ENCODE assay signal across 8 cellular contexts in the genomic region with DNA sequence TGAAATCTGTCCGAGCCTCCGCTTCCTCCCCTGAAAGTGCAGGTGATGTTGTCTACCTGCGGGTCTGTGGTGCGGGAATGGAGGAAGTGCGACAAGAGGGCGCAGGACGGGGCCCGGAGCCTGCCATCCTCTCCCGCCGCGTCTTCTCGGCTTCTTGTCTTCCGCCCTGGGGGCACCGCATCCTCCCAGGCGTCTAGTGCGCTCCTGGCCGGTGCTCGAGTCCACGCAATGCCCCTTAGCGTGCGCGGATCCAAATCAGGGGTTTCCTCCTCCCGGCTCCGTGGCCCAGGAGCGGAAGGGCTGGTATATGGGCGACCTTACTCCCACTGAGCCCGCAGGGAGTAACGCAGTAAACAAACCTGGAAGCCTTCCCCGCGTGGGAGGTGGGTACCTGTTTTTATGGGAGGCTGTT. TPM values are rescaled to one million over a fixed set of nuclear protein-coding genes. Genes with fewer than 3 reads are reported as not detected.
DNase-seq lines count a peak whose midpoint lies in the region; ATAC-seq, FAIRE-seq and TF ChIP-seq lines count a peak whose summit lies in the region.

No MANE protein-coding gene starts in this region.

- H3K4me3 ChIP-seq in HUES64 (ENCODE audit: low read length), result peak overlapping the region; percentile 89

- POLR2A ChIA-PET in activated CD8-positive, alpha-beta T cell treated with anti-CD3 and anti-CD28 coated beads, Interleukin-2, amount 10 ng/mL, durations not matched to agents 7 days and 5 days (lab: Charles Lee), result no interaction called here

- peaks cover 10% of the 10 kb centered on the region for H3K4me1 ChIP-seq in HUES64 (ENCODE audit: insufficient read depth, low read length)

- H3K9me3 Mint-ChIP-seq in activated CD8-positive, alpha-beta T cell treated with anti-CD3 and anti-CD28 coated beads, Interleukin-2, amount 10 ng/mL, durations not matched to agents 7 days and 5 days (ENCODE audit: insufficient read depth), result no peaks in the 10 kb centered on the region
- H3K9me3 Mint-ChIP-seq in neural crest cell, result peaks cover 4% of the 10 kb centered on the region

- peak; percentile 20 for DNase-seq in activated T-cell treated with anti-CD3 and anti-CD28 coated beads for 1 hour (ENCODE audit: low read depth)
- DNase-seq in activated T-cell treated with anti-CD3 and anti-CD28 coated beads, Interleukin-2, amount 50 U/mL, for 1 hour, result no peak
- peak; percentile 59 for DNase-seq in activated CD8-positive, alpha-beta T cell treated with anti-CD3 and anti-CD28 coated beads, Interleukin-2, amount 10 ng/mL, durations not matched to agents 7 days and 5 days
- DNase-seq in neural crest cell (ENCODE audit: low read depth, low spot score), result no peak
- DNase-seq in urothelium cell line (ENCODE audit: low spot score), result peak; percentile 43
- DNase-seq in NCI-H2029 (lab: John Stamatoyannopoulos, UW), result no peak

- H3K36me3 Mint-ChIP-seq in activated CD8-positive, alpha-beta T cell treated with anti-CD3 and anti-CD28 coated beads, Interleukin-2, amount 10 ng/mL, durations not matched to agents 7 days and 5 days (ENCODE audit: low read depth), result peaks cover 30% of the 10 kb centered on the region
- H3K36me3 Mint-ChIP-seq in neural crest cell (ENCODE audit: low read depth), result peaks cover 7% of the 10 kb centered on the region

- no peak overlapping the region for H3K27ac ChIP-seq in HUES64 (ENCODE audit: low read depth, low read length)

- H3K4me1 Mint-ChIP-seq in activated CD8-positive, alpha-beta T cell treated with anti-CD3 and anti-CD28 coated beads, Interleukin-2, amount 10 ng/mL, durations not matched to agents 7 days and 5 days (ENCODE audit: low read depth), result peaks cover 38% of the 10 kb centered on the region
- peaks cover 17% of the 10 kb centered on the region for H3K4me1 Mint-ChIP-seq in neural crest cell

- peak; percentile 48 for ATAC-seq in activated CD8-positive, alpha-beta T cell treated with anti-CD3 and anti-CD28 coated beads, Interleukin-2, amount 10 ng/mL, durations not matched to agents 7 days and 5 days
- peak; percentile 19 for ATAC-seq in esophagus mucosa

- H3K27me3 ChIP-seq in HUES64 (ENCODE audit: insufficient read depth, low read length), result peaks cover 7% of the 10 kb centered on the region; the same call in 1 of the 2 replicates

- peak overlapping the region; percentile 97 for H3K27ac Mint-ChIP-seq in activated CD8-positive, alpha-beta T cell treated with anti-CD3 and anti-CD28 coated beads, Interleukin-2, amount 10 ng/mL, durations not matched to agents 7 days and 5 days
- peak overlapping the region; percentile 19 for H3K27ac Mint-ChIP-seq in neural crest cell (ENCODE audit: unreplicated experiment)

- WGBS in HUES64, result 3% methylated on average over 30 of the region's 30 CpGs

- peak overlapping the region; percentile 87 for H3K4me3 Mint-ChIP-seq in activated CD8-positive, alpha-beta T cell treated with anti-CD3 and anti-CD28 coated beads, Interleukin-2, amount 10 ng/mL, durations not matched to agents 7 days and 5 days
- H3K4me3 Mint-ChIP-seq in neural crest cell, result peak overlapping the region; percentile 94

- H3K36me3 ChIP-seq in HUES64 (ENCODE audit: insufficient read depth, low read length), result no peaks in the 10 kb centered on the region

- CTCF ChIA-PET in activated CD8-positive, alpha-beta T cell treated with anti-CD3 and anti-CD28 coated beads, Interleukin-2, amount 10 ng/mL, durations not matched to agents 7 days and 5 days (lab: Charles Lee), result no interaction called here

- H3K27me3 Mint-ChIP-seq in activated CD8-positive, alpha-beta T cell treated with anti-CD3 and anti-CD28 coated beads, Interleukin-2, amount 10 ng/mL, durations not matched to agents 7 days and 5 days (ENCODE audit: low read depth), result no peaks in the 10 kb centered on the region
- H3K27me3 Mint-ChIP-seq in neural crest cell (ENCODE audit: low read depth), result no peaks in the 10 kb centered on the region

- no peak for TF ChIP-seq CTCF in neural crest cell (conservative IDR thresholded peaks at IDR 0.05)

- H3K9me3 ChIP-seq in HUES64 (ENCODE audit: insufficient read depth, low read depth, low read length), result peaks cover 3% of the 10 kb centered on the region

- no peak for FAIRE-seq in urothelium cell line (lab: Jason Lieb, UNC)

- H3K9ac ChIP-seq in HUES64 (ENCODE audit: low read depth, low read length), result peak overlapping the region; percentile 74

RNA-seq across cellular contexts. Expression of a gene that starts 0.4 kb away (rescaled TPM):
- polyA plus RNA-seq in HUES64 (2013, experiment 1 of 2), result 11.2 TPM
- 11.2 TPM for polyA plus RNA-seq in HUES64 (2013, experiment 2 of 2)
- 100 to 1,000 TPM; 136 to 141 TPM for total RNA-seq in activated CD8-positive, alpha-beta T cell treated with anti-CD3 and anti-CD28 coated beads, Interleukin-2, amount 10 ng/mL, durations not matched to agents 7 days and 5 days
- total RNA-seq in esophagus mucosa (12.5 TPM), neural crest cell (67.3 and 73.1 TPM in 2 replicates)

RNA-seq across cellular contexts. Expression of a gene that starts 7.1 kb away (rescaled TPM):
- polyA plus RNA-seq in HUES64 (2013, experiment 1 of 2), result 18.9 TPM
- 19.4 TPM for polyA plus RNA-seq in HUES64 (2013, experiment 2 of 2)
- 10 to 100 TPM; 34.6 to 39.3 TPM for total RNA-seq in activated CD8-positive, alpha-beta T cell treated with anti-CD3 and anti-CD28 coated beads, Interleukin-2, amount 10 ng/mL, durations not matched to agents 7 days and 5 days
- total RNA-seq in esophagus mucosa (19.0 TPM), neural crest cell (47.4 and 48.1 TPM in 2 replicates)

Comparison
In these comparisons a context has a peak if more than half of its experiments do, and no peak if none do; other contexts are left out.
1. DNase-seq: peak in activated T-cell treated with anti-CD3 and anti-CD28 coated beads for 1 hour (single experiment), activated CD8-positive, alpha-beta T cell treated with anti-CD3 and anti-CD28 coated beads, Interleukin-2, amount 10 ng/mL, durations not matched to agents 7 days and 5 days (single experiment) and urothelium cell line (single experiment); none in activated T-cell treated with anti-CD3 and anti-CD28 coated beads, Interleukin-2, amount 50 U/mL, for 1 hour (single experiment), neural crest cell (single experiment) and NCI-H2029 (single experiment).